2 cellular contexts compared by ENCODE assay signal in the genomic region with DNA sequence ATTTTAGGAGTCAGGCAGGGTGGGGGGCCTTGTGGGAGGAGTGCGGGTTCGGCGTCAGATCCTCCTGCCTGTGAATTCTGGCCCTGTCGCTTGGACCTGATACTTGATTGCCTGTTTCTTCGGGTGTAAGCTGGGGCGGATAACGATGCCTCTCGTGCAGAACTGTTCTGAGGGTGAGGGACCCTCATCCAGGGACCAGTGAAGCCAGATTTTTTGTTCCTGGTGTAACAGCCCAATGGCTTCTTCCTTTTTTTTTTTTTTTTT.
TF ChIP-seq lines count a peak whose summit lies in the region.

No MANE protein-coding gene starts in this region.

TF ChIP-seq in SK-N-SH, 30 proteins besides CTCF, POLR2A, EP300 and RAD21 (continued from another document):
- no peak for TF ChIP-seq RXRA (IDR thresholded peaks at IDR 0.05; ENCODE audit: borderline replicate concordance, low read depth)
- TF ChIP-seq, protein P1, sequence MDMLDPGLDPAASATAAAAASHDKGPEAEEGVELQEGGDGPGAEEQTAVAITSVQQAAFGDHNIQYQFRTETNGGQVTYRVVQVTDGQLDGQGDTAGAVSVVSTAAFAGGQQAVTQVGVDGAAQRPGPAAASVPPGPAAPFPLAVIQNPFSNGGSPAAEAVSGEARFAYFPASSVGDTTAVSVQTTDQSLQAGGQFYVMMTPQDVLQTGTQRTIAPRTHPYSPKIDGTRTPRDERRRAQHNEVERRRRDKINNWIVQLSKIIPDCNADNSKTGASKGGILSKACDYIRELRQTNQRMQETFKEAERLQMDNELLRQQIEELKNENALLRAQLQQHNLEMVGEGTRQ (IDR thresholded peaks at IDR 0.05; ENCODE audit: borderline replicate concordance, low read depth, low read length) = no peak
- no peak for TF ChIP-seq POLR2AphosphoS5 (IDR thresholded peaks at IDR 0.05; ENCODE audit: low read depth, low read length)
- no peak for TF ChIP-seq SIN3A (IDR thresholded peaks at IDR 0.05; ENCODE audit: borderline replicate concordance, low read depth, low read length)
- TF ChIP-seq, protein P2, sequence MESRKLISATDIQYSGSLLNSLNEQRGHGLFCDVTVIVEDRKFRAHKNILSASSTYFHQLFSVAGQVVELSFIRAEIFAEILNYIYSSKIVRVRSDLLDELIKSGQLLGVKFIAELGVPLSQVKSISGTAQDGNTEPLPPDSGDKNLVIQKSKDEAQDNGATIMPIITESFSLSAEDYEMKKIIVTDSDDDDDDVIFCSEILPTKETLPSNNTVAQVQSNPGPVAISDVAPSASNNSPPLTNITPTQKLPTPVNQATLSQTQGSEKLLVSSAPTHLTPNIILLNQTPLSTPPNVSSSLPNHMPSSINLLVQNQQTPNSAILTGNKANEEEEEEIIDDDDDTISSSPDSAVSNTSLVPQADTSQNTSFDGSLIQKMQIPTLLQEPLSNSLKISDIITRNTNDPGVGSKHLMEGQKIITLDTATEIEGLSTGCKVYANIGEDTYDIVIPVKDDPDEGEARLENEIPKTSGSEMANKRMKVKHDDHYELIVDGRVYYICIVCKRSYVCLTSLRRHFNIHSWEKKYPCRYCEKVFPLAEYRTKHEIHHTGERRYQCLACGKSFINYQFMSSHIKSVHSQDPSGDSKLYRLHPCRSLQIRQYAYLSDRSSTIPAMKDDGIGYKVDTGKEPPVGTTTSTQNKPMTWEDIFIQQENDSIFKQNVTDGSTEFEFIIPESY (IDR thresholded peaks at IDR 0.05; ENCODE audit: borderline replicate concordance, low read depth) = no peak
- TF ChIP-seq, protein P3, sequence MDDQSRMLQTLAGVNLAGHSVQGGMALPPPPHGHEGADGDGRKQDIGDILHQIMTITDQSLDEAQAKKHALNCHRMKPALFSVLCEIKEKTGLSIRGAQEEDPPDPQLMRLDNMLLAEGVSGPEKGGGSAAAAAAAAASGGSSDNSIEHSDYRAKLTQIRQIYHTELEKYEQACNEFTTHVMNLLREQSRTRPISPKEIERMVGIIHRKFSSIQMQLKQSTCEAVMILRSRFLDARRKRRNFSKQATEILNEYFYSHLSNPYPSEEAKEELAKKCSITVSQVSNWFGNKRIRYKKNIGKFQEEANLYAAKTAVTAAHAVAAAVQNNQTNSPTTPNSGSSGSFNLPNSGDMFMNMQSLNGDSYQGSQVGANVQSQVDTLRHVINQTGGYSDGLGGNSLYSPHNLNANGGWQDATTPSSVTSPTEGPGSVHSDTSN (IDR thresholded peaks at IDR 0.05) = no peak
- no peak for TF ChIP-seq NFIC (IDR thresholded peaks at IDR 0.05; ENCODE audit: borderline replicate concordance)
- no peak for TF ChIP-seq MXI1 (IDR thresholded peaks at IDR 0.05; ENCODE audit: low read depth, low read length)
- TF ChIP-seq, protein P4, sequence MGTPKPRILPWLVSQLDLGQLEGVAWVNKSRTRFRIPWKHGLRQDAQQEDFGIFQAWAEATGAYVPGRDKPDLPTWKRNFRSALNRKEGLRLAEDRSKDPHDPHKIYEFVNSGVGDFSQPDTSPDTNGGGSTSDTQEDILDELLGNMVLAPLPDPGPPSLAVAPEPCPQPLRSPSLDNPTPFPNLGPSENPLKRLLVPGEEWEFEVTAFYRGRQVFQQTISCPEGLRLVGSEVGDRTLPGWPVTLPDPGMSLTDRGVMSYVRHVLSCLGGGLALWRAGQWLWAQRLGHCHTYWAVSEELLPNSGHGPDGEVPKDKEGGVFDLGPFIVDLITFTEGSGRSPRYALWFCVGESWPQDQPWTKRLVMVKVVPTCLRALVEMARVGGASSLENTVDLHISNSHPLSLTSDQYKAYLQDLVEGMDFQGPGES (IDR thresholded peaks at IDR 0.05; ENCODE audit: low read depth, low read length) = no peak
- TF ChIP-seq ELF1 (IDR thresholded peaks at IDR 0.05) = no peak
- TF ChIP-seq, protein P5, sequence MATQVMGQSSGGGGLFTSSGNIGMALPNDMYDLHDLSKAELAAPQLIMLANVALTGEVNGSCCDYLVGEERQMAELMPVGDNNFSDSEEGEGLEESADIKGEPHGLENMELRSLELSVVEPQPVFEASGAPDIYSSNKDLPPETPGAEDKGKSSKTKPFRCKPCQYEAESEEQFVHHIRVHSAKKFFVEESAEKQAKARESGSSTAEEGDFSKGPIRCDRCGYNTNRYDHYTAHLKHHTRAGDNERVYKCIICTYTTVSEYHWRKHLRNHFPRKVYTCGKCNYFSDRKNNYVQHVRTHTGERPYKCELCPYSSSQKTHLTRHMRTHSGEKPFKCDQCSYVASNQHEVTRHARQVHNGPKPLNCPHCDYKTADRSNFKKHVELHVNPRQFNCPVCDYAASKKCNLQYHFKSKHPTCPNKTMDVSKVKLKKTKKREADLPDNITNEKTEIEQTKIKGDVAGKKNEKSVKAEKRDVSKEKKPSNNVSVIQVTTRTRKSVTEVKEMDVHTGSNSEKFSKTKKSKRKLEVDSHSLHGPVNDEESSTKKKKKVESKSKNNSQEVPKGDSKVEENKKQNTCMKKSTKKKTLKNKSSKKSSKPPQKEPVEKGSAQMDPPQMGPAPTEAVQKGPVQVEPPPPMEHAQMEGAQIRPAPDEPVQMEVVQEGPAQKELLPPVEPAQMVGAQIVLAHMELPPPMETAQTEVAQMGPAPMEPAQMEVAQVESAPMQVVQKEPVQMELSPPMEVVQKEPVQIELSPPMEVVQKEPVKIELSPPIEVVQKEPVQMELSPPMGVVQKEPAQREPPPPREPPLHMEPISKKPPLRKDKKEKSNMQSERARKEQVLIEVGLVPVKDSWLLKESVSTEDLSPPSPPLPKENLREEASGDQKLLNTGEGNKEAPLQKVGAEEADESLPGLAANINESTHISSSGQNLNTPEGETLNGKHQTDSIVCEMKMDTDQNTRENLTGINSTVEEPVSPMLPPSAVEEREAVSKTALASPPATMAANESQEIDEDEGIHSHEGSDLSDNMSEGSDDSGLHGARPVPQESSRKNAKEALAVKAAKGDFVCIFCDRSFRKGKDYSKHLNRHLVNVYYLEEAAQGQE (IDR thresholded peaks at IDR 0.05; ENCODE audit: low read depth, low read length) = no peak
- TF ChIP-seq FOXJ3 (CRISPR knock-in tag; IDR thresholded peaks at IDR 0.05) = no peak
- no peak for TF ChIP-seq GABPA (IDR thresholded peaks at IDR 0.05; ENCODE audit: low read depth)
- no peak for TF ChIP-seq YY1 (IDR thresholded peaks at IDR 0.05; ENCODE audit: low read depth)
- TF ChIP-seq FOXM1 (IDR thresholded peaks at IDR 0.05; ENCODE audit: low read depth) = no peak
- TF ChIP-seq FOSL2 (IDR thresholded peaks at IDR 0.05; ENCODE audit: borderline replicate concordance, low read depth) = no peak

TF ChIP-seq in SK-N-SH treated with all-trans-retinoic acid at 6 μM for 48 hours, 23 proteins besides CTCF, POLR2A, EP300 and RAD21 (continued from another document):
- TF ChIP-seq, protein P6, sequence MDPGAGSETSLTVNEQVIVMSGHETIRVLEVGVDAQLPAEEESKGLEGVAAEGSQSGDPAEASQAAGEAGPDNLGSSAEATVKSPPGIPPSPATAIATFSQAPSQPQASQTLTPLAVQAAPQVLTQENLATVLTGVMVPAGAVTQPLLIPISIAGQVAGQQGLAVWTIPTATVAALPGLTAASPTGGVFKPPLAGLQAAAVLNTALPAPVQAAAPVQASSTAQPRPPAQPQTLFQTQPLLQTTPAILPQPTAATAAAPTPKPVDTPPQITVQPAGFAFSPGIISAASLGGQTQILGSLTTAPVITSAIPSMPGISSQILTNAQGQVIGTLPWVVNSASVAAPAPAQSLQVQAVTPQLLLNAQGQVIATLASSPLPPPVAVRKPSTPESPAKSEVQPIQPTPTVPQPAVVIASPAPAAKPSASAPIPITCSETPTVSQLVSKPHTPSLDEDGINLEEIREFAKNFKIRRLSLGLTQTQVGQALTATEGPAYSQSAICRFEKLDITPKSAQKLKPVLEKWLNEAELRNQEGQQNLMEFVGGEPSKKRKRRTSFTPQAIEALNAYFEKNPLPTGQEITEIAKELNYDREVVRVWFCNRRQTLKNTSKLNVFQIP (CRISPR knock-in tag; IDR thresholded peaks at IDR 0.05; ENCODE audit: borderline replicate concordance, low read depth) = no peak
- no peak for TF ChIP-seq ESRRG (CRISPR knock-in tag; IDR thresholded peaks at IDR 0.05)
- TF ChIP-seq, protein P7, sequence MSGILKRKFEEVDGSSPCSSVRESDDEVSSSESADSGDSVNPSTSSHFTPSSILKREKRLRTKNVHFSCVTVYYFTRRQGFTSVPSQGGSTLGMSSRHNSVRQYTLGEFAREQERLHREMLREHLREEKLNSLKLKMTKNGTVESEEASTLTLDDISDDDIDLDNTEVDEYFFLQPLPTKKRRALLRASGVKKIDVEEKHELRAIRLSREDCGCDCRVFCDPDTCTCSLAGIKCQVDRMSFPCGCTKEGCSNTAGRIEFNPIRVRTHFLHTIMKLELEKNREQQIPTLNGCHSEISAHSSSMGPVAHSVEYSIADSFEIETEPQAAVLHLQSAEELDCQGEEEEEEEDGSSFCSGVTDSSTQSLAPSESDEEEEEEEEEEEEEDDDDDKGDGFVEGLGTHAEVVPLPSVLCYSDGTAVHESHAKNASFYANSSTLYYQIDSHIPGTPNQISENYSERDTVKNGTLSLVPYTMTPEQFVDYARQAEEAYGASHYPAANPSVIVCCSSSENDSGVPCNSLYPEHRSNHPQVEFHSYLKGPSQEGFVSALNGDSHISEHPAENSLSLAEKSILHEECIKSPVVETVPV (CRISPR knock-in tag; IDR thresholded peaks at IDR 0.05) = no peak
- TF ChIP-seq PPARA (CRISPR knock-in tag; IDR thresholded peaks at IDR 0.05; ENCODE audit: borderline replicate concordance) = no peak
- TF ChIP-seq ZNF565 (CRISPR knock-in tag; conservative IDR thresholded peaks at IDR 0.05; ENCODE audit: low read depth) = no peak
- no peak for TF ChIP-seq TCF4 (CRISPR knock-in tag; IDR thresholded peaks at IDR 0.05; ENCODE audit: borderline replicate concordance)
- TF ChIP-seq, protein P8, sequence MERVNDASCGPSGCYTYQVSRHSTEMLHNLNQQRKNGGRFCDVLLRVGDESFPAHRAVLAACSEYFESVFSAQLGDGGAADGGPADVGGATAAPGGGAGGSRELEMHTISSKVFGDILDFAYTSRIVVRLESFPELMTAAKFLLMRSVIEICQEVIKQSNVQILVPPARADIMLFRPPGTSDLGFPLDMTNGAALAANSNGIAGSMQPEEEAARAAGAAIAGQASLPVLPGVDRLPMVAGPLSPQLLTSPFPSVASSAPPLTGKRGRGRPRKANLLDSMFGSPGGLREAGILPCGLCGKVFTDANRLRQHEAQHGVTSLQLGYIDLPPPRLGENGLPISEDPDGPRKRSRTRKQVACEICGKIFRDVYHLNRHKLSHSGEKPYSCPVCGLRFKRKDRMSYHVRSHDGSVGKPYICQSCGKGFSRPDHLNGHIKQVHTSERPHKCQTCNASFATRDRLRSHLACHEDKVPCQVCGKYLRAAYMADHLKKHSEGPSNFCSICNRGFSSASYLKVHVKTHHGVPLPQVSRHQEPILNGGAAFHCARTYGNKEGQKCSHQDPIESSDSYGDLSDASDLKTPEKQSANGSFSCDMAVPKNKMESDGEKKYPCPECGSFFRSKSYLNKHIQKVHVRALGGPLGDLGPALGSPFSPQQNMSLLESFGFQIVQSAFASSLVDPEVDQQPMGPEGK (CRISPR knock-in tag; IDR thresholded peaks at IDR 0.05; ENCODE audit: borderline replicate concordance) = no peak
- TF ChIP-seq ISL1 (CRISPR knock-in tag; IDR thresholded peaks at IDR 0.05) = no peak
- no peak for TF ChIP-seq OSR1 (CRISPR knock-in tag; IDR thresholded peaks at IDR 0.05)
- TF ChIP-seq ZNF70 (CRISPR knock-in tag; IDR thresholded peaks at IDR 0.05) = no peak
- no peak for TF ChIP-seq RARB (CRISPR knock-in tag; IDR thresholded peaks at IDR 0.05)
- no peak for TF ChIP-seq CSDC2 (CRISPR knock-in tag; IDR thresholded peaks at IDR 0.05)
- TF ChIP-seq BACH2 (CRISPR knock-in tag; IDR thresholded peaks at IDR 0.05; ENCODE audit: borderline replicate concordance) = no peak
- TF ChIP-seq ZC3H10 (CRISPR knock-in tag; IDR thresholded peaks at IDR 0.05) = no peak
- no peak for TF ChIP-seq ARNTL (CRISPR knock-in tag; IDR thresholded peaks at IDR 0.05; ENCODE audit: borderline replicate concordance, low read depth)
- TF ChIP-seq GLIS3 (CRISPR knock-in tag; IDR thresholded peaks at IDR 0.05) = no peak
